23 cellular contexts compared by ENCODE assay signal in genomic region chr2:71261534-71261933, GRCh38.
"Had no signal": no experiment of that assay in that cellular context is flagged by ENCODE, and none has a peak within 500 bp of the region (broad histone marks: within the 10 kb centered on the region; RNA-seq: fewer than 3 reads in every experiment).

No MANE protein-coding gene starts in this region.

- H3K4me3 ChIP-seq: breast epithelium, Peyer's patch had no signal

- H3K9me3 ChIP-seq: breast epithelium, Peyer's patch had no signal

- H3K36me3 ChIP-seq: breast epithelium, Peyer's patch had no signal

- ATAC-seq: activated CD8-positive, alpha-beta T cell treated with anti-CD3 and anti-CD28 coated beads, Interleukin-2, amount 10 ng/mL, durations not matched to agents 7 days and 5 days; T-helper 17 cell; WTC11 had no signal

- H3K27ac ChIP-seq: breast epithelium, Peyer's patch, RWPE1 had no signal

- H3K4me1 ChIP-seq: breast epithelium, Peyer's patch had no signal

- H3K27me3 ChIP-seq: breast epithelium, Peyer's patch had no signal

- DNase-seq: activated CD4-positive, alpha-beta T cell treated with anti-CD3 and anti-CD28 coated beads for 48 hours; activated CD4-positive, alpha-beta T cell treated with anti-CD3 and anti-CD28 coated beads, Interleukin-2, amount 50 U/mL, for 4 hours; activated CD4-positive, CD25-positive, alpha-beta regulatory T cell treated with anti-CD3 and anti-CD28 coated beads, Interleukin-2, amount 50 U/mL, for 72 hours; activated CD8-positive, alpha-beta memory T cell treated with anti-CD3 and anti-CD28 coated beads, Interleukin-2, amount 50 U/mL, for 48 hours; activated CD8-positive, alpha-beta T cell treated with anti-CD3 and anti-CD28 coated beads, Interleukin-2, amount 10 ng/mL, durations not matched to agents 7 days and 5 days; activated naive CD4-positive, alpha-beta T cell treated with anti-CD3 and anti-CD28 coated beads, Interleukin-2, amount 50 U/mL, for 16 hours; activated naive CD8-positive, alpha-beta T cell treated with anti-CD3 and anti-CD28 coated beads, Interleukin-2, amount 10 ng/mL, durations not matched to agents 7 days and 5 days; activated T-cell treated with anti-CD3 and anti-CD28 coated beads, Interleukin-2, amount 50 U/mL, for 1 hour; aorta; MM.1S; NCI-H1105; NCI-H1436; NCI-H1694 treated with DMSO at 0.1 percent for 48 hours; NCI-H2081; NCI-H446; NCI-H524; Peyer's patch; SHP77 treated with DMSO at 0.1 percent for 48 hours; T-helper 17 cell; T-helper 9 cell had no signal
